In genomic region chr14:91343051-91343450, GRCh38 we compare ENCODE assay signal across 20 cellular contexts.
DNase-seq lines count a peak whose midpoint lies in the region; ATAC-seq and TF ChIP-seq lines count a peak whose summit lies in the region.
"Had no signal": no experiment of that assay in that cellular context is flagged by ENCODE, and none has a peak within 500 bp of the region (broad histone marks: within the 10 kb centered on the region; RNA-seq: fewer than 3 reads in every experiment).

No MANE protein-coding gene starts in this region.

- no peaks in the 10 kb centered on the region for H3K9me3 Mint-ChIP-seq in activated CD4-positive, alpha-beta memory T cell treated with anti-CD3 and anti-CD28 coated beads for 36 hours
- H3K9me3 Mint-ChIP-seq in activated CD4-positive, alpha-beta memory T cell treated with anti-CD3 and anti-CD28 coated beads, Interleukin-2, amount 10 ng/mL, durations not matched to agents 7 days and 5 days: no peaks in the 10 kb centered on the region
- H3K9me3 Mint-ChIP-seq in natural killer cell: no peaks in the 10 kb centered on the region
- H3K9me3 Mint-ChIP-seq: HFFc6 had no signal

- intact Hi-C loops in activated CD4-positive, alpha-beta memory T cell treated with anti-CD3 and anti-CD28 coated beads for 36 hours (cut with micrococcal nuclease): no loop called here
- intact Hi-C loops in natural killer cell (cut with micrococcal nuclease) (no loop called here), thyroid gland (cut with DNase I) (no loop called here)

- no peak for TF ChIP-seq CTCF in natural killer cell (IDR thresholded peaks at IDR 0.05)
- no peak for TF ChIP-seq CTCF in thyroid gland (IDR thresholded peaks at IDR 0.05)
- TF ChIP-seq CTCF in omental fat pad (IDR thresholded peaks at IDR 0.05): no peak

- CTCF ChIA-PET in activated CD4-positive, alpha-beta memory T cell treated with anti-CD3 and anti-CD28 coated beads for 36 hours (lab: Charles Lee): interaction anchor here (3.4 kb wide), 1 partner anchor 20 kb away, joined by 14 read pairs; no protein-coding TSS in a partner anchor
- CTCF ChIA-PET in activated CD4-positive, alpha-beta memory T cell treated with anti-CD3 and anti-CD28 coated beads, Interleukin-2, amount 10 ng/mL, durations not matched to agents 7 days and 5 days (lab: Charles Lee): interaction anchor here (0.6 to 2.4 kb wide), 4 partner anchors 11 to 70 kb away, joined by 3 to 11 read pairs (median 4); no protein-coding TSS in a partner anchor

- peaks cover 8 to 57% (median 43%) of the 10 kb centered on the region in 11 experiments for H3K36me3 ChIP-seq in BLaER1 treated with 17β-estradiol and CSF1 and Interleukin-3, amounts not matched to agents 10 nM and 100 nM
- no peaks in the 10 kb centered on the region for H3K36me3 ChIP-seq in thyroid gland
- H3K36me3 ChIP-seq: MG63 had no signal

- TF ChIP-seq POLR2A in thyroid gland (IDR thresholded peaks at IDR 0.05): no peak

- peaks cover 0 to 22% (median under 1%) of the 10 kb centered on the region in 11 experiments; a peak in 6 of 22 replicates for H4K20me1 ChIP-seq in BLaER1 treated with 17β-estradiol and CSF1 and Interleukin-3, amounts not matched to agents 10 nM and 100 nM

- H3K4me2 ChIP-seq in BLaER1 treated with 17β-estradiol and CSF1 and Interleukin-3, amounts not matched to agents 10 nM and 100 nM: peak overlapping the region; percentile 41 to 72 (median 61); a peak in 20 of 22 replicates
- H3K4me2 ChIP-seq: KMS-11 had no signal

- no peak for ATAC-seq in T-helper 17 cell
- no peak for ATAC-seq in natural killer cell
- no peak for ATAC-seq in omental fat pad (ENCODE audit: low FRiP score)

- H3K27ac ChIP-seq in BLaER1 treated with 17β-estradiol and CSF1 and Interleukin-3, amounts not matched to agents 10 nM and 100 nM: peak overlapping the region in 9 of 11 experiments; percentile 9 to 77 (median 61); a peak in 15 of 22 replicates
- no peak overlapping the region for H3K27ac ChIP-seq in thyroid gland
- H3K27ac ChIP-seq: KMS-11 had no signal

- H3K4me3 Mint-ChIP-seq in activated CD4-positive, alpha-beta memory T cell treated with anti-CD3 and anti-CD28 coated beads for 36 hours: no peak overlapping the region
- no peak overlapping the region for H3K4me3 Mint-ChIP-seq in activated CD4-positive, alpha-beta memory T cell treated with anti-CD3 and anti-CD28 coated beads, Interleukin-2, amount 10 ng/mL, durations not matched to agents 7 days and 5 days
- H3K4me3 Mint-ChIP-seq in T-helper 17 cell (no peak overlapping the region), natural killer cell (no peak overlapping the region)
- H3K4me3 Mint-ChIP-seq: HFFc6 had no signal

- H3K9me3 ChIP-seq in BLaER1 treated with 17β-estradiol and CSF1 and Interleukin-3, amounts not matched to agents 10 nM and 100 nM (replicated peaks in 1 of 11): peaks cover 0 to 4% (median 0%) of the 10 kb centered on the region in 11 experiments; a peak in 2 of 22 replicates
- H3K9me3 ChIP-seq in T-helper 17 cell (ENCODE audit: control insufficient read depth, low read length, poor library complexity, severe bottlenecking): no peaks in the 10 kb centered on the region
- H3K9me3 ChIP-seq in thyroid gland: no peaks in the 10 kb centered on the region
- H3K9me3 ChIP-seq: MG63 had no signal

- 94 to 96% methylated on average over 11 of the region's 11 CpGs for WGBS in thyroid gland, 2 donors

- H3K36me3 Mint-ChIP-seq in activated CD4-positive, alpha-beta memory T cell treated with anti-CD3 and anti-CD28 coated beads for 36 hours: peaks cover 10% of the 10 kb centered on the region
- peaks cover 69% of the 10 kb centered on the region for H3K36me3 Mint-ChIP-seq in activated CD4-positive, alpha-beta memory T cell treated with anti-CD3 and anti-CD28 coated beads, Interleukin-2, amount 10 ng/mL, durations not matched to agents 7 days and 5 days (ENCODE audit: low read depth)
- H3K36me3 Mint-ChIP-seq in T-helper 17 cell (ENCODE audit: low read depth): peaks cover 4% of the 10 kb centered on the region
- peaks cover 7% of the 10 kb centered on the region for H3K36me3 Mint-ChIP-seq in natural killer cell

- H3K9ac ChIP-seq in BLaER1 treated with 17β-estradiol and CSF1 and Interleukin-3, amounts not matched to agents 10 nM and 100 nM: peak overlapping the region in 1 of 11 experiments; percentile 57; a peak in 2 of 22 replicates
- H3K9ac ChIP-seq: KMS-11 had no signal

- no peaks in the 10 kb centered on the region for H3K27me3 Mint-ChIP-seq in activated CD4-positive, alpha-beta memory T cell treated with anti-CD3 and anti-CD28 coated beads for 36 hours
- no peaks in the 10 kb centered on the region for H3K27me3 Mint-ChIP-seq in activated CD4-positive, alpha-beta memory T cell treated with anti-CD3 and anti-CD28 coated beads, Interleukin-2, amount 10 ng/mL, durations not matched to agents 7 days and 5 days
- no peaks in the 10 kb centered on the region for H3K27me3 Mint-ChIP-seq in T-helper 17 cell
- no peaks in the 10 kb centered on the region for H3K27me3 Mint-ChIP-seq in natural killer cell (ENCODE audit: low read depth in 2 of 2)

- peaks cover 0 to 6% (median 0%) of the 10 kb centered on the region in 11 experiments; a peak in 1 of 22 replicates for H3K27me3 ChIP-seq in BLaER1 treated with 17β-estradiol and CSF1 and Interleukin-3, amounts not matched to agents 10 nM and 100 nM
- no peaks in the 10 kb centered on the region for H3K27me3 ChIP-seq in thyroid gland
- H3K27me3 ChIP-seq: MG63 had no signal

- H3K27ac Mint-ChIP-seq in activated CD4-positive, alpha-beta memory T cell treated with anti-CD3 and anti-CD28 coated beads for 36 hours: peak overlapping the region; percentile 34
- no peak overlapping the region for H3K27ac Mint-ChIP-seq in activated CD4-positive, alpha-beta memory T cell treated with anti-CD3 and anti-CD28 coated beads, Interleukin-2, amount 10 ng/mL, durations not matched to agents 7 days and 5 days
- H3K27ac Mint-ChIP-seq in T-helper 17 cell (peak overlapping the region; percentile 94), natural killer cell (peak overlapping the region; percentile 70 to 96)
- H3K27ac Mint-ChIP-seq: HFFc6 had no signal

- peaks cover 24% of the 10 kb centered on the region for H3K4me1 Mint-ChIP-seq in activated CD4-positive, alpha-beta memory T cell treated with anti-CD3 and anti-CD28 coated beads for 36 hours (ENCODE audit: low read depth)
- H3K4me1 Mint-ChIP-seq in activated CD4-positive, alpha-beta memory T cell treated with anti-CD3 and anti-CD28 coated beads, Interleukin-2, amount 10 ng/mL, durations not matched to agents 7 days and 5 days: peaks cover 20% of the 10 kb centered on the region
- H3K4me1 Mint-ChIP-seq in T-helper 17 cell (peaks cover 25% of the 10 kb centered on the region), natural killer cell (peaks cover 48 to 64% of the 10 kb centered on the region in 2 donors)

- H3K4me1 ChIP-seq in BLaER1 treated with 17β-estradiol and CSF1 and Interleukin-3, amounts not matched to agents 10 nM and 100 nM: peaks cover 52 to 73% (median 57%) of the 10 kb centered on the region in 10 experiments
- no peaks in the 10 kb centered on the region for H3K4me1 ChIP-seq in thyroid gland

- POLR2A ChIA-PET in activated CD4-positive, alpha-beta memory T cell treated with anti-CD3 and anti-CD28 coated beads for 36 hours (lab: Charles Lee): interaction anchor here (0.6 kb wide), 1 partner anchor 149 kb away, joined by 3 read pairs; no protein-coding TSS in a partner anchor
- POLR2A ChIA-PET in activated CD4-positive, alpha-beta memory T cell treated with anti-CD3 and anti-CD28 coated beads, Interleukin-2, amount 10 ng/mL, durations not matched to agents 7 days and 5 days (lab: Charles Lee): interaction anchor here (0.9 to 1.6 kb wide), 5 partner anchors 8 to 75 kb away, joined by 3 to 7 read pairs (median 4); partner anchors contain the start of gene CCDC88C

- H3K4me3 ChIP-seq in BLaER1 treated with 17β-estradiol and CSF1 and Interleukin-3, amounts not matched to agents 10 nM and 100 nM: no peak overlapping the region
- no peak overlapping the region for H3K4me3 ChIP-seq in thyroid gland (replicated peaks in 1 of 3)
- H3K4me3 ChIP-seq: MG63 had no signal

- DNase-seq in activated CD4-positive, alpha-beta memory T cell treated with anti-CD3 and anti-CD28 coated beads for 36 hours: no peak
- DNase-seq in activated CD4-positive, alpha-beta memory T cell treated with anti-CD3 and anti-CD28 coated beads, Interleukin-2, amount 10 ng/mL, durations not matched to agents 7 days and 5 days: no peak
- DNase-seq in T-helper 17 cell (no peak), natural killer cell (no peak), thyroid gland (no peak), omental fat pad (ENCODE audit: low spot score) (no peak), NOMO-1 treated with DMSO at 0.1 percent for 48 hours (lab: John Stamatoyannopoulos, UW; ENCODE audit: unreplicated experiment) (no peak)
- DNase-seq: C1 segment of cervical spinal cord, COR-L47, DMS153, HFFc6, MG63, NCI-H1092, NCI-H146, NCI-H2081 treated with DMSO at 0.1 percent for 48 hours, NCI-H2227 treated with DMSO at 0.1 percent for 48 hours, NCI-H524, SHP77 treated with DMSO at 0.1 percent for 48 hours had no signal

Comparison
In these comparisons a context has a peak if more than half of its experiments do, and no peak if none do; other contexts are left out.
1. H3K27ac ChIP-seq: peak in BLaER1 treated with 17β-estradiol and CSF1 and Interleukin-3, amounts not matched to agents 10 nM and 100 nM (9 of 11); none in thyroid gland (0 of 3).